ENCODE assay signal across 20 cellular contexts in genomic region chr9:37499297-37499696, GRCh38. TPM values are rescaled to one million over a fixed set of nuclear protein-coding genes. Genes with fewer than 3 reads are reported as not detected.
DNase-seq lines count a peak whose midpoint lies in the region; ATAC-seq, FAIRE-seq and TF ChIP-seq lines count a peak whose summit lies in the region.
"Had no signal": no experiment of that assay in that cellular context is flagged by ENCODE, and none has a peak within 500 bp of the region (broad histone marks: within the 10 kb centered on the region; RNA-seq: fewer than 3 reads in every experiment).

No MANE protein-coding gene starts in this region.

- WGBS in endodermal cell (ENCODE audit: insufficient coverage in 1 of 2, insufficient read length in 1 of 2), 2 experiments = 74 to 91% methylated on average over 2 to 6 of the region's 6 CpGs

- no peaks in the 10 kb centered on the region for H3K27me3 Mint-ChIP-seq in activated CD4-positive, alpha-beta T cell treated with anti-CD3 and anti-CD28 coated beads for 36 hours
- no peaks in the 10 kb centered on the region for H3K27me3 Mint-ChIP-seq in stimulated activated naive CD8-positive, alpha-beta T cell treated with anti-CD3 and anti-CD28 coated beads, Interleukin-15, Interleukin-2, amounts not matched to agents 100 ng/mL and 50 ng/mL, for 24 hours
- H3K27me3 Mint-ChIP-seq in endodermal cell (ENCODE audit: insufficient read depth) = no peaks in the 10 kb centered on the region
- H3K27me3 Mint-ChIP-seq: CD4-positive, alpha-beta memory T cell had no signal

- H3K9me3 Mint-ChIP-seq in activated CD4-positive, alpha-beta T cell treated with anti-CD3 and anti-CD28 coated beads for 36 hours (ENCODE audit: low read depth) = no peaks in the 10 kb centered on the region
- no peaks in the 10 kb centered on the region for H3K9me3 Mint-ChIP-seq in stimulated activated naive CD8-positive, alpha-beta T cell treated with anti-CD3 and anti-CD28 coated beads, Interleukin-15, Interleukin-2, amounts not matched to agents 100 ng/mL and 50 ng/mL, for 24 hours
- no peaks in the 10 kb centered on the region for H3K9me3 Mint-ChIP-seq in endodermal cell
- H3K9me3 Mint-ChIP-seq: CD14-positive monocyte; CD4-positive, alpha-beta memory T cell; HFFc6 had no signal

- H3K36me3 ChIP-seq in endodermal cell (ENCODE audit: control insufficient read depth, insufficient read depth, low read length) (peaks cover 88% of the 10 kb centered on the region), kidney (ENCODE audit: control insufficient read depth in 1 of 2, insufficient read depth in 2 of 2, low read length in 2 of 2) (peaks cover 24 to 37% of the 10 kb centered on the region in 2 donors)

- no peaks in the 10 kb centered on the region for H3K9me3 ChIP-seq in endodermal cell (ENCODE audit: control insufficient read depth, low read length)
- H3K9me3 ChIP-seq in kidney (ENCODE audit: control insufficient read depth in 1 of 2, low read length in 2 of 2) = no peaks in the 10 kb centered on the region
- H3K9me3 ChIP-seq: BLaER1 had no signal

- intact Hi-C loops in activated CD4-positive, alpha-beta T cell treated with anti-CD3 and anti-CD28 coated beads for 36 hours (cut with DNase I, micrococcal nuclease) = no loop called here
- intact Hi-C loops in kidney (cut with DNase I) = no loop called here

- H3K4me3 Mint-ChIP-seq in activated CD4-positive, alpha-beta T cell treated with anti-CD3 and anti-CD28 coated beads for 36 hours = no peak overlapping the region
- H3K4me3 Mint-ChIP-seq in stimulated activated naive CD8-positive, alpha-beta T cell treated with anti-CD3 and anti-CD28 coated beads, Interleukin-15, Interleukin-2, amounts not matched to agents 100 ng/mL and 50 ng/mL, for 24 hours = no peak overlapping the region
- no peak overlapping the region for H3K4me3 Mint-ChIP-seq in endodermal cell
- H3K4me3 Mint-ChIP-seq: CD14-positive monocyte; CD4-positive, alpha-beta memory T cell; HFFc6 had no signal

- H3K9ac ChIP-seq in endodermal cell (ENCODE audit: extremely low read depth, low read length, poor library complexity, severe bottlenecking) (no peak overlapping the region), kidney (ENCODE audit: low read length in 2 of 2) (no peak overlapping the region)
- H3K9ac ChIP-seq: BLaER1 had no signal

- POLR2A ChIA-PET in activated CD4-positive, alpha-beta T cell treated with anti-CD3 and anti-CD28 coated beads for 36 hours (lab: Charles Lee) = interaction anchor here (0.6 kb wide), 1 partner anchor 310 kb away, joined by 5 read pairs; no protein-coding TSS in a partner anchor

- DNase-seq in activated CD4-positive, alpha-beta T cell treated with anti-CD3 and anti-CD28 coated beads for 36 hours = no peak
- DNase-seq in activated CD4-positive, alpha-beta T cell treated with anti-CD3 and anti-CD28 coated beads for 1 hour = no peak
- no peak for DNase-seq in stimulated activated naive CD8-positive, alpha-beta T cell treated with anti-CD3 and anti-CD28 coated beads, Interleukin-15, Interleukin-2, amounts not matched to agents 100 U/mL and 50 U/mL, for 24 hours
- DNase-seq in endodermal cell (no peak), Kasumi-1 (lab: John Stamatoyannopoulos, UW) (no peak), kidney (no peak)
- DNase-seq: CD4-positive, alpha-beta memory T cell; DMS153; DMS79; GDM1; GOT3; H7; HFFc6 had no signal

- H3K27ac ChIP-seq in endodermal cell (ENCODE audit: low read depth, low read length) = no peak overlapping the region
- H3K27ac ChIP-seq in kidney (ENCODE audit: low read depth in 2 of 2, low read length in 2 of 2) = no peak overlapping the region
- H3K27ac ChIP-seq: 22Rv1, BLaER1, HL-60 had no signal

- peaks cover 12% of the 10 kb centered on the region for H3K4me1 Mint-ChIP-seq in activated CD4-positive, alpha-beta T cell treated with anti-CD3 and anti-CD28 coated beads for 36 hours
- H3K4me1 Mint-ChIP-seq in stimulated activated naive CD8-positive, alpha-beta T cell treated with anti-CD3 and anti-CD28 coated beads, Interleukin-15, Interleukin-2, amounts not matched to agents 100 ng/mL and 50 ng/mL, for 24 hours (ENCODE audit: low read depth) = peaks cover 15% of the 10 kb centered on the region
- peaks cover 2% of the 10 kb centered on the region for H3K4me1 Mint-ChIP-seq in endodermal cell

- H3K36me3 Mint-ChIP-seq in activated CD4-positive, alpha-beta T cell treated with anti-CD3 and anti-CD28 coated beads for 36 hours (ENCODE audit: low read depth) = peaks cover 71% of the 10 kb centered on the region
- H3K36me3 Mint-ChIP-seq in stimulated activated naive CD8-positive, alpha-beta T cell treated with anti-CD3 and anti-CD28 coated beads, Interleukin-15, Interleukin-2, amounts not matched to agents 100 ng/mL and 50 ng/mL, for 24 hours (ENCODE audit: low read depth) = peaks cover 87% of the 10 kb centered on the region
- peaks cover 77% of the 10 kb centered on the region for H3K36me3 Mint-ChIP-seq in endodermal cell (ENCODE audit: low read depth)

- CTCF ChIA-PET in activated CD4-positive, alpha-beta T cell treated with anti-CD3 and anti-CD28 coated beads for 36 hours (lab: Charles Lee) = no interaction called here

- no peaks in the 10 kb centered on the region for H3K4me1 ChIP-seq in endodermal cell (ENCODE audit: control insufficient read depth, insufficient read depth, low read length)
- H3K4me1 ChIP-seq in kidney (ENCODE audit: control insufficient read depth in 1 of 2, insufficient read depth in 1 of 2, low read depth in 1 of 2, low read length in 2 of 2) = no peaks in the 10 kb centered on the region

- TF ChIP-seq CTCF in endodermal cell (conservative IDR thresholded peaks at IDR 0.05) (no peak), kidney (IDR thresholded peaks at IDR 0.05; ENCODE audit: borderline replicate concordance, extremely low read depth, insufficient read depth) (no peak)

- ATAC-seq in activated CD4-positive, alpha-beta T cell treated with anti-CD3 and anti-CD28 coated beads for 36 hours = no peak
- no peak for ATAC-seq in stimulated activated naive CD8-positive, alpha-beta T cell treated with anti-CD3 and anti-CD28 coated beads, Interleukin-15, Interleukin-2, amounts not matched to agents 100 U/mL and 50 U/mL, for 24 hours
- ATAC-seq: HCT116 had no signal

- FAIRE-seq in kidney (lab: Jason Lieb, UNC) = no peak
- FAIRE-seq: GM18507 had no signal

- no peak overlapping the region for H3K4me3 ChIP-seq in endodermal cell (ENCODE audit: low read length)
- no peak overlapping the region for H3K4me3 ChIP-seq in kidney (ENCODE audit: low read length in 2 of 2)
- H3K4me3 ChIP-seq: BLaER1 had no signal

- H3K27me3 ChIP-seq in endodermal cell (ENCODE audit: control insufficient read depth, insufficient read depth, low read length, poor library complexity, severe bottlenecking) = no peaks in the 10 kb centered on the region
- H3K27me3 ChIP-seq: BLaER1 had no signal

- H3K27ac Mint-ChIP-seq in activated CD4-positive, alpha-beta T cell treated with anti-CD3 and anti-CD28 coated beads for 36 hours = peak overlapping the region; percentile 51
- peak overlapping the region; percentile 34 for H3K27ac Mint-ChIP-seq in stimulated activated naive CD8-positive, alpha-beta T cell treated with anti-CD3 and anti-CD28 coated beads, Interleukin-15, Interleukin-2, amounts not matched to agents 100 ng/mL and 50 ng/mL, for 24 hours
- peak overlapping the region; percentile 55 for H3K27ac Mint-ChIP-seq in endodermal cell
- H3K27ac Mint-ChIP-seq: HFFc6 had no signal

RNA-seq across cellular contexts. Expression of gene POLR1E, which starts 13.5 kb away (rescaled TPM):
- 10 to 100 TPM; 67.5 to 69.2 TPM for total RNA-seq in activated CD4-positive, alpha-beta T cell treated with anti-CD3 and anti-CD28 coated beads for 36 hours
- total RNA-seq in endodermal cell (10 to 100 TPM; 23.5 to 25.2 TPM), kidney (17.2 TPM)
- polyA plus RNA-seq in endodermal cell (2013, experiment 1 of 2) = 22.3 TPM
- polyA plus RNA-seq in endodermal cell (2013, experiment 2 of 2) = 21.5 TPM
- polyA plus RNA-seq in kidney (ENCODE audit: insufficient read depth, low read depth, low replicate concordance) = 8.2 TPM

RNA-seq across cellular contexts. Expression of gene ZBTB5, which starts 34.0 kb away (rescaled TPM):
- 1 to 10 TPM; 8.0 to 9.1 TPM for total RNA-seq in activated CD4-positive, alpha-beta T cell treated with anti-CD3 and anti-CD28 coated beads for 36 hours
- total RNA-seq in endodermal cell (10 to 100 TPM; 12.5 to 19.4 TPM), kidney (14.1 TPM)
- polyA plus RNA-seq in endodermal cell (2013, experiment 1 of 2) = 26.2 TPM
- polyA plus RNA-seq in endodermal cell (2013, experiment 2 of 2) = 25.8 TPM
- polyA plus RNA-seq in kidney (ENCODE audit: insufficient read depth, low read depth, low replicate concordance) = 6.1 TPM
